8 cellular contexts compared by ENCODE assay signal in genomic region chr11:925158-925495, GRCh38. TPM values are rescaled to one million over a fixed set of nuclear protein-coding genes. Genes with fewer than 3 reads are reported as not detected.
DNase-seq lines count a peak whose midpoint lies in the region; ATAC-seq lines count a peak whose summit lies in the region.

No MANE protein-coding gene starts in this region.

- H3K36me3 ChIP-seq in skeletal muscle tissue (ENCODE audit: control insufficient read depth in 3 of 3, insufficient read depth in 3 of 3, low read length in 3 of 3) = peaks cover 0 to 3% (median 0%) of the 10 kb centered on the region in 3 donors

- DNase-seq in T follicular helper cell (ENCODE audit: low read depth) (peak; percentile 11), left cardiac atrium (peak; percentile 52), NCI-H1048 (lab: John Stamatoyannopoulos, UW) (no peak), posterior cingulate gyrus (no peak)
- DNase-seq in activated effector memory CD4-positive, alpha-beta T cell treated with Interleukin-2 at 50 U/mL for 16 hours = no peak

- peak overlapping the region; percentile 43 to 64 (median 59) for H3K9ac ChIP-seq in skeletal muscle tissue (ENCODE audit: low read depth in 1 of 3, low read length in 3 of 3)

- H3K4me3 ChIP-seq in skeletal muscle tissue (ENCODE audit: low read length in 3 of 3) = peak overlapping the region; percentile 43 to 80 (median 70)

- intact Hi-C loops in left cardiac atrium (cut with DNase I) (loop anchor here in 1 of 2 donors (10.0 kb wide), 1 partner anchor 130 kb away; no protein-coding TSS in a partner anchor), posterior cingulate gyrus (cut with DNase I) (loop anchor here (2.0 to 10.0 kb wide), 3 partner anchors 14 to 130 kb away; partner anchors contain the start of gene CHID1)

- ATAC-seq in GM18502 (IDR thresholded peaks at IDR 0.05; ENCODE audit: poor library complexity, unreplicated experiment) = peak; percentile 5
- ATAC-seq in left cardiac atrium = peak in 1 of 2 donors; percentile 6
- ATAC-seq in GM18858 (IDR thresholded peaks at IDR 0.05; ENCODE audit: unreplicated experiment) = no peak

- no peaks in the 10 kb centered on the region for H3K9me3 ChIP-seq in skeletal muscle tissue (ENCODE audit: control insufficient read depth in 3 of 3, low read length in 3 of 3)

- H3K27ac ChIP-seq in skeletal muscle tissue (ENCODE audit: low read depth, low read length) = peak overlapping the region; percentile 62

- peaks cover 15 to 27% (median 24%) of the 10 kb centered on the region in 3 donors for H3K4me1 ChIP-seq in skeletal muscle tissue (ENCODE audit: control insufficient read depth in 3 of 3, insufficient read depth in 3 of 3, low read length in 3 of 3)

- H3K27me3 ChIP-seq in skeletal muscle tissue (ENCODE audit: control insufficient read depth in 3 of 3, insufficient read depth in 3 of 3, low read length in 3 of 3) = no peaks in the 10 kb centered on the region

RNA-seq across cellular contexts. Expression of gene AP2A2, which starts 0.5 kb away (rescaled TPM):
- total RNA-seq in left cardiac atrium (10 to 100 TPM; 58.1 to 58.6 TPM), skeletal muscle tissue (17.7 TPM)

RNA-seq across cellular contexts. Expression of gene CHID1, which starts 14.5 kb away (rescaled TPM):
- total RNA-seq in left cardiac atrium (10 to 100 TPM; 58.7 to 64.6 TPM), skeletal muscle tissue (26.1 TPM)

Comparison
In these comparisons a context has a peak if more than half of its experiments do, and no peak if none do; other contexts are left out.
1. DNase-seq: peak in T follicular helper cell (single experiment) and left cardiac atrium (single experiment); none in NCI-H1048 (single experiment), posterior cingulate gyrus (0 of 10) and activated effector memory CD4-positive, alpha-beta T cell treated with Interleukin-2 at 50 U/mL for 16 hours (single experiment).